Comparison of ENCODE assay signal across 15 cellular contexts in the genomic region with DNA sequence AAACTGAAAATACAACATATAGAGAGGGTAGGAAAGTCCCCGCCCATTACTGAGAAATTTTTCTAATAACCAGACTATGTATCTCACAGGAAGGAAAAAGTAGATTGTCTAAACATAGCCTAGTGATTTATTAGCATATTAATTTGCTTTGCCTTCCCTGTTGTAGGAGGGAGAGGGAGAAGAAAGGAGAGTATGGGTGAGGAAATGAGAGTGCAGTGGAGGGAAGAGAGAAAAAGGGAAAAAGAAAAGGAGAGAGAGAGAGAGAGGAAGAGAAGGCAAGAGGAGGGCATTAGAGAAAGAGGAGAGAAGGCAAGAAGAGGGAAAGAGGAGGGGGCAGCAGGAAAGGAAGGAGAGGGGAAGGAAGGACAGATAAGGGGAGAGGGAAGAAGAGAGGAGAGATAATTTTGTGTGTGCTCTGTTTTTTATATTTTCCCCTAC. TPM values are rescaled to one million over a fixed set of nuclear protein-coding genes. Genes with fewer than 3 reads are reported as not detected.
DNase-seq lines count a peak whose midpoint lies in the region; ATAC-seq, FAIRE-seq and TF ChIP-seq lines count a peak whose summit lies in the region.
"Had no signal": no experiment of that assay in that cellular context is flagged by ENCODE, and none has a peak within 500 bp of the region (broad histone marks: within the 10 kb centered on the region; RNA-seq: fewer than 3 reads in every experiment).

No MANE protein-coding gene starts in this region.

- no peaks in the 10 kb centered on the region; a peak in 1 of 4 replicates for H3K9me3 ChIP-seq in H1 (ENCODE audit: insufficient read depth in 2 of 2, low read depth in 1 of 2, low read length in 1 of 2)
- H3K9me3 ChIP-seq: SK-N-SH had no signal

- no peak for TF ChIP-seq EP300 in H1 (IDR thresholded peaks at IDR 0.05; ENCODE audit: borderline replicate concordance in 1 of 2, low read depth in 2 of 2, low read length in 2 of 2)

- no peak overlapping the region for H2AK5ac ChIP-seq in H1 (ENCODE audit: low read depth, low read length)

- no peak overlapping the region for H4K8ac ChIP-seq in H1 (ENCODE audit: extremely low read depth, insufficient read depth, low read length)

- no peaks in the 10 kb centered on the region for H4K20me1 ChIP-seq in H1 (replicated peaks in 1 of 2; ENCODE audit: control insufficient read depth in 1 of 2, insufficient read depth in 2 of 2, low read length in 2 of 2)

- no peak overlapping the region for H2BK5ac ChIP-seq in H1 (ENCODE audit: low read depth, low read length)

- ATAC-seq in HG02759 (IDR thresholded peaks at IDR 0.05; ENCODE audit: unreplicated experiment): peak; percentile 29
- ATAC-seq: activated naive CD4-positive, alpha-beta T cell treated with anti-CD3 and anti-CD28 coated beads, Interleukin-2, amount 50 U/mL, for 72 hours; CD8-positive, alpha-beta T cell had no signal

- DNase-seq in H1 (ENCODE audit: low read depth in 1 of 2, low spot score in 2 of 2) (no peak), HK-2 (ENCODE audit: unreplicated experiment) (no peak), HuH-7.5 (ENCODE audit: low spot score) (no peak), NCI-H2196 (lab: John Stamatoyannopoulos, UW; ENCODE audit: unreplicated experiment) (no peak), NCI-H2107 treated with DMSO at 0.1 percent for 48 hours (lab: John Stamatoyannopoulos, UW; ENCODE audit: unreplicated experiment) (no peak)
- DNase-seq: activated CD4-positive, alpha-beta T cell treated with anti-CD3 and anti-CD28 coated beads, Interleukin-2, amount 50 U/mL, for 1 hour; CD8-positive, alpha-beta T cell; Karpas-422; naive B cell; NCI-H345; SK-N-SH had no signal

- H3K36me3 ChIP-seq in H1 (ENCODE audit: control insufficient read depth in 2 of 4, insufficient read depth in 4 of 4, low read length in 3 of 4): no peaks in the 10 kb centered on the region

- WGBS in H1 (ENCODE audit: extremely low coverage in 1 of 2, insufficient coverage in 1 of 2, insufficient read length in 1 of 2, insufficient replicate concordance in 2 of 2, low coverage in 1 of 2, low lambda C conversion rate in 2 of 2, missing lambda C conversion rate in 1 of 2), 2 experiments: 90% methylated on average over 1 of the region's 1 CpG; no CpG with 5 or more reads in 1 of the 2 experiments

- H2BK12ac ChIP-seq in H1 (ENCODE audit: low read depth, low read length): no peak overlapping the region

- no peak for TF ChIP-seq CTCF in H1 (IDR thresholded peaks at IDR 0.05; ENCODE audit: control extremely low read depth in 1 of 3, insufficient read depth in 1 of 3, low read depth in 1 of 3, low read length in 3 of 3)

- H2BK120ac ChIP-seq in H1 (replicated peaks; ENCODE audit: low read depth, low read length): no peak overlapping the region

- H2BK20ac ChIP-seq in H1 (ENCODE audit: low read length): no peak overlapping the region

- H4K91ac ChIP-seq in H1 (replicated peaks; ENCODE audit: insufficient read length, low read length): no peak overlapping the region

- H3K56ac ChIP-seq in H1 (replicated peaks; ENCODE audit: insufficient read length, low read depth, low read length): no peak overlapping the region

- no peaks in the 10 kb centered on the region for H3K27me3 ChIP-seq in H1 (replicated peaks in 1 of 4; ENCODE audit: control insufficient read depth in 3 of 4, extremely low read depth in 1 of 4, insufficient read depth in 3 of 4, low read length in 3 of 4)

- no peak overlapping the region for H3K23ac ChIP-seq in H1 (ENCODE audit: insufficient read length)

- H2BK15ac ChIP-seq in H1 (ENCODE audit: low read length): no peak overlapping the region

- no peak overlapping the region for H3K4me2 ChIP-seq in H1 (ENCODE audit: insufficient read depth in 1 of 2, low read depth in 2 of 2, low read length in 2 of 2)
- H3K4me2 ChIP-seq: SK-N-SH had no signal

- CTCF ChIA-PET in H1 (lab: Charles Lee; ENCODE audit: partially characterized antibody): no interaction called here

- H3K4me3 ChIP-seq in GM08714 (ENCODE audit: low read length) (peak overlapping the region; percentile 14; the same call in 1 of the 2 replicates), H1 (ENCODE audit: extremely low read depth in 1 of 4, insufficient read depth in 2 of 4, low read depth in 3 of 4, low read length in 4 of 4) (no peak overlapping the region), skin epidermis (no peak overlapping the region)

- H3K14ac ChIP-seq in H1 (ENCODE audit: insufficient read length): no peak overlapping the region

- POLR2A ChIA-PET in H1 (lab: Charles Lee; ENCODE audit: partially characterized antibody): no interaction called here

- TF ChIP-seq POLR2A in H1 (IDR thresholded peaks at IDR 0.05; ENCODE audit: control extremely low read depth in 1 of 2, low read depth in 2 of 2, low read length in 2 of 2): no peak

- H3K18ac ChIP-seq in H1 (ENCODE audit: extremely low read depth, low read length): no peak overlapping the region

- H3K79me1 ChIP-seq in H1 (ENCODE audit: low read depth, low read length): no peaks in the 10 kb centered on the region

- H4K5ac ChIP-seq in H1 (ENCODE audit: insufficient read length, low read depth, low read length): no peak overlapping the region

- H3K27ac ChIP-seq in H1 (ENCODE audit: low read depth, low read length) (no peak overlapping the region), skin epidermis (peak overlapping the region in 20 of 21 experiments; percentile 46 to 86 (median 77))

- peak overlapping the region; percentile 43; the same call in 1 of the 2 replicates for H2AFZ ChIP-seq in H1 (ENCODE audit: low read length)

- no peaks in the 10 kb centered on the region for H3K4me1 ChIP-seq in H1 (replicated peaks in 1 of 4; ENCODE audit: control insufficient read depth in 3 of 4, insufficient read depth in 4 of 4, low read length in 3 of 4)

- no peak overlapping the region for H3K9ac ChIP-seq in H1 (replicated peaks in 1 of 4; ENCODE audit: extremely low read depth in 1 of 4, low read depth in 3 of 4, low read length in 3 of 4)
- H3K9ac ChIP-seq: SK-N-SH had no signal

- FAIRE-seq in H1 (lab: Jason Lieb, UNC): no peak

- peaks cover 1% of the 10 kb centered on the region; the same call in 1 of the 2 replicates for H3K23me2 ChIP-seq in H1 (ENCODE audit: low read depth, low read length)

- no peak for TF ChIP-seq RAD21 in H1 (IDR thresholded peaks at IDR 0.05 in 1 of 2, conservative IDR thresholded peaks at IDR 0.05 in 1 of 2; ENCODE audit: low read depth in 2 of 2, low read length in 2 of 2)

- no peak overlapping the region for H3K4ac ChIP-seq in H1 (replicated peaks; ENCODE audit: insufficient read length, low read depth, low read length)

- no peaks in the 10 kb centered on the region for H3K79me2 ChIP-seq in H1 (ENCODE audit: control insufficient read depth in 1 of 2, insufficient read depth in 2 of 2, low read length in 2 of 2)

TF ChIP-seq in H1, 55 proteins besides CTCF, POLR2A, EP300 and RAD21:
- TF ChIP-seq SAP30 (IDR thresholded peaks at IDR 0.05; ENCODE audit: insufficient read depth, insufficient replicate concordance, low read length): no peak
- no peak for TF ChIP-seq SUZ12 (IDR thresholded peaks at IDR 0.05; ENCODE audit: low read length)
- no peak for TF ChIP-seq GABPA (IDR thresholded peaks at IDR 0.05; ENCODE audit: borderline replicate concordance, insufficient read depth, low read length)
- no peak for TF ChIP-seq RFX5 (IDR thresholded peaks at IDR 0.05; ENCODE audit: borderline replicate concordance, low read depth, low read length)
- no peak for TF ChIP-seq POU5F1 (IDR thresholded peaks at IDR 0.05; ENCODE audit: low read depth, low read length)
- TF ChIP-seq YY1 (IDR thresholded peaks at IDR 0.05; ENCODE audit: low read depth, low read length): no peak
- TF ChIP-seq, protein P1, sequence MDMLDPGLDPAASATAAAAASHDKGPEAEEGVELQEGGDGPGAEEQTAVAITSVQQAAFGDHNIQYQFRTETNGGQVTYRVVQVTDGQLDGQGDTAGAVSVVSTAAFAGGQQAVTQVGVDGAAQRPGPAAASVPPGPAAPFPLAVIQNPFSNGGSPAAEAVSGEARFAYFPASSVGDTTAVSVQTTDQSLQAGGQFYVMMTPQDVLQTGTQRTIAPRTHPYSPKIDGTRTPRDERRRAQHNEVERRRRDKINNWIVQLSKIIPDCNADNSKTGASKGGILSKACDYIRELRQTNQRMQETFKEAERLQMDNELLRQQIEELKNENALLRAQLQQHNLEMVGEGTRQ (IDR thresholded peaks at IDR 0.05; ENCODE audit: low read length): no peak
- TF ChIP-seq FOSL1 (IDR thresholded peaks at IDR 0.05; ENCODE audit: insufficient read depth, low read depth, low read length): no peak
- no peak for TF ChIP-seq PHF8 (conservative IDR thresholded peaks at IDR 0.05; ENCODE audit: low read depth, low read length)
- TF ChIP-seq CREB1 (IDR thresholded peaks at IDR 0.05): no peak
- no peak for TF ChIP-seq BRCA1 (IDR thresholded peaks at IDR 0.05; ENCODE audit: low read depth, low read length)
- no peak for TF ChIP-seq KDM1A (IDR thresholded peaks at IDR 0.05; ENCODE audit: borderline replicate concordance, low read length)
- TF ChIP-seq, protein P2, sequence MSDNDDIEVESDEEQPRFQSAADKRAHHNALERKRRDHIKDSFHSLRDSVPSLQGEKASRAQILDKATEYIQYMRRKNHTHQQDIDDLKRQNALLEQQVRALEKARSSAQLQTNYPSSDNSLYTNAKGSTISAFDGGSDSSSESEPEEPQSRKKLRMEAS (IDR thresholded peaks at IDR 0.05): no peak
- TF ChIP-seq RNF2 (IDR thresholded peaks at IDR 0.05; ENCODE audit: borderline replicate concordance, low read depth, low read length, missing control alignments, poor library complexity, severe bottlenecking): no peak
- no peak for TF ChIP-seq ZNF274 (IDR thresholded peaks at IDR 0.05; ENCODE audit: borderline replicate concordance, extremely low read depth, low read length)

RNA-seq across cellular contexts. Expression of a gene that starts 3.6 kb away (rescaled TPM):
- 0.13 TPM in 2 replicates for total RNA-seq in H1 (2021; fragmentation: NEBNext Ultra II Directional; extraction: Animal tissue kit (Norgen Biotek cat#: 25700))
- 0.06 and 0.09 TPM in 2 replicates for polyA plus RNA-seq in H1 (2011; rRNA removed)
- polyA plus RNA-seq in H1 (2011; cell fraction: cytosol; rRNA removed): 0.10 TPM
- not detected for polyA plus RNA-seq in H1 (2011; cell fraction: nucleus; rRNA removed)
- polyA plus RNA-seq in H1 (2012, experiment 1 of 2): 0.10 to 0.15 TPM in 2 of 4 replicates, not detected in the others
- not detected for polyA plus RNA-seq in H1 (2012, experiment 2 of 2)
- polyA plus RNA-seq in H1 (2013, experiment 1 of 2): 0.10 TPM
- 0.18 TPM for polyA plus RNA-seq in H1 (2013, experiment 2 of 2)
- polyA minus RNA-seq in H1 (2011; rRNA and poly(A)+ RNA removed): 0.15 TPM in 1 of 2 replicates, not detected in the other
- 4.0 TPM for polyA minus RNA-seq in H1 (2011; cell fraction: cytosol; rRNA and poly(A)+ RNA removed)
- 3.8 TPM for polyA minus RNA-seq in H1 (2011; cell fraction: nucleus; rRNA and poly(A)+ RNA removed)
- total RNA-seq: activated naive CD4-positive, alpha-beta T cell treated with anti-CD3 and anti-CD28 coated beads, Interleukin-2, amount 50 U/mL, for 72 hours; CD8-positive, alpha-beta T cell had no signal
- polyA plus RNA-seq: SK-N-SH had no signal
